Comparison of ENCODE assay signal across 27 cellular contexts in genomic region chr1:65062339-65062738, GRCh38.
DNase-seq lines count a peak whose midpoint lies in the region; ATAC-seq and TF ChIP-seq lines count a peak whose summit lies in the region.
"Had no signal": no experiment of that assay in that cellular context is flagged by ENCODE, and none has a peak within 500 bp of the region (broad histone marks: within the 10 kb centered on the region; RNA-seq: fewer than 3 reads in every experiment).

No MANE protein-coding gene starts in this region.

- peaks cover 30% of the 10 kb centered on the region for H3K4me1 Mint-ChIP-seq in activated T-helper 17 cell treated with anti-CD3 and anti-CD28 coated beads, Interleukin-2, amount 50 U/mL, for 72 hours
- peaks cover 32 to 76% (median 69%) of the 10 kb centered on the region in 4 donors for H3K4me1 Mint-ChIP-seq in naive thymus-derived CD8-positive, alpha-beta T cell

- no peak for ATAC-seq in heart right ventricle
- ATAC-seq in activated T-helper 17 cell treated with anti-CD3 and anti-CD28 coated beads, Interleukin-2, amount 50 U/mL, for 72 hours (replicated peaks): no peak
- ATAC-seq in naive thymus-derived CD8-positive, alpha-beta T cell: no peak
- ATAC-seq in HG03460 (IDR thresholded peaks at IDR 0.05; ENCODE audit: unreplicated experiment): no peak
- ATAC-seq in GM21723 (IDR thresholded peaks at IDR 0.05; ENCODE audit: unreplicated experiment): no peak
- ATAC-seq: esophagus mucosa, SK-N-SH treated with all-trans-retinoic acid at 6 μM for 48 hours had no signal

- peak overlapping the region; percentile 18 to 31 for H3K27ac ChIP-seq in right atrium auricular region
- peak overlapping the region in 2 of 10 donors; percentile 29 to 41 for H3K27ac ChIP-seq in heart right ventricle
- H3K27ac ChIP-seq: BLaER1, brain microvascular endothelial cell, hepatocyte, RWPE1, WERI-Rb-1 had no signal

- intact Hi-C loops in heart right ventricle (cut with DNase I): loop anchor here in 7 of 10 donors (5.0 to 10.0 kb wide), 7 partner anchors 82 to 622 kb away; partner anchors contain the start of genes LEPR (in 3 of the 7), LEPROT (in 3 of the 7), AK4 (in 2 of the 7) and JAK1 (in 1 of the 7)

- no peaks in the 10 kb centered on the region for H3K27me3 Mint-ChIP-seq in activated T-helper 17 cell treated with anti-CD3 and anti-CD28 coated beads, Interleukin-2, amount 50 U/mL, for 72 hours
- H3K27me3 Mint-ChIP-seq in naive thymus-derived CD8-positive, alpha-beta T cell: no peaks in the 10 kb centered on the region

- no peaks in the 10 kb centered on the region for H3K9me3 Mint-ChIP-seq in activated T-helper 17 cell treated with anti-CD3 and anti-CD28 coated beads, Interleukin-2, amount 50 U/mL, for 72 hours
- H3K9me3 Mint-ChIP-seq in naive thymus-derived CD8-positive, alpha-beta T cell: no peaks in the 10 kb centered on the region
- H3K9me3 Mint-ChIP-seq: mesothelial cell of epicardium, nephron progenitor cell had no signal

- H3K27ac Mint-ChIP-seq in activated T-helper 17 cell treated with anti-CD3 and anti-CD28 coated beads, Interleukin-2, amount 50 U/mL, for 72 hours: no peak overlapping the region
- H3K27ac Mint-ChIP-seq in naive thymus-derived CD8-positive, alpha-beta T cell: peak overlapping the region; percentile 2 to 86 (median 63)
- H3K27ac Mint-ChIP-seq: mesothelial cell of epicardium, nephron progenitor cell had no signal

- 72 to 75% methylated on average over 2 of the region's 2 CpGs for WGBS in heart right ventricle, 2 donors

- H3K36me3 Mint-ChIP-seq in activated T-helper 17 cell treated with anti-CD3 and anti-CD28 coated beads, Interleukin-2, amount 50 U/mL, for 72 hours (ENCODE audit: low read depth): peaks cover 31% of the 10 kb centered on the region
- peaks cover under 1 to 29% (median 1%) of the 10 kb centered on the region in 3 donors for H3K36me3 Mint-ChIP-seq in naive thymus-derived CD8-positive, alpha-beta T cell

- H3K9me3 ChIP-seq in right atrium auricular region (no peaks in the 10 kb centered on the region), heart right ventricle (no peaks in the 10 kb centered on the region)
- H3K9me3 ChIP-seq: adrenal gland, BLaER1, sigmoid colon, upper lobe of left lung had no signal

- H3K36me3 ChIP-seq in right atrium auricular region (peaks cover 5% of the 10 kb centered on the region), heart right ventricle (peaks cover 0 to 23% (median 10%) of the 10 kb centered on the region in 9 donors)
- H3K36me3 ChIP-seq: brain microvascular endothelial cell had no signal

- H3K4me1 ChIP-seq in right atrium auricular region (peaks cover 0 to 47% of the 10 kb centered on the region in 2 donors), heart right ventricle (peaks cover 10 to 85% (median 66%) of the 10 kb centered on the region in 9 donors)

- TF ChIP-seq CTCF in right atrium auricular region (IDR thresholded peaks at IDR 0.05): no peak
- TF ChIP-seq CTCF in heart right ventricle (IDR thresholded peaks at IDR 0.05): no peak

- H3K4me3 Mint-ChIP-seq in activated T-helper 17 cell treated with anti-CD3 and anti-CD28 coated beads, Interleukin-2, amount 50 U/mL, for 72 hours: peak overlapping the region; percentile 32
- peak overlapping the region in 4 of 10 donors; percentile 2 to 48 (median 38) for H3K4me3 Mint-ChIP-seq in naive thymus-derived CD8-positive, alpha-beta T cell
- H3K4me3 Mint-ChIP-seq: mesothelial cell of epicardium, nephron progenitor cell had no signal

- POLR2A ChIA-PET in naive thymus-derived CD8-positive, alpha-beta T cell (lab: Charles Lee): interaction anchor here (1.5 to 4.3 kb wide), 2 partner anchors 9 to 12 kb away, joined by 6 to 30 read pairs; no protein-coding TSS in a partner anchor

- H3K27me3 ChIP-seq in right atrium auricular region (no peaks in the 10 kb centered on the region), heart right ventricle (no peaks in the 10 kb centered on the region)
- H3K27me3 ChIP-seq: adrenal gland, BLaER1, brain microvascular endothelial cell, hepatocyte, sigmoid colon, upper lobe of left lung had no signal

- DNase-seq in right atrium auricular region (ENCODE audit: low spot score): no peak
- no peak for DNase-seq in heart right ventricle
- DNase-seq in naive thymus-derived CD8-positive, alpha-beta T cell: no peak
- no peak for DNase-seq in NOMO-1 treated with DMSO at 0.1 percent for 48 hours (lab: John Stamatoyannopoulos, UW; ENCODE audit: unreplicated experiment)
- no peak for DNase-seq in UCSD-AML1 (lab: John Stamatoyannopoulos, UW; ENCODE audit: unreplicated experiment)
- DNase-seq: activated CD8-positive, alpha-beta memory T cell treated with anti-CD3 and anti-CD28 coated beads, Interleukin-2, amount 50 U/mL, for 4 hours; adrenal gland; brain microvascular endothelial cell; EL; foreskin melanocyte; HCEC 1CT; NCI-H1092 treated with DMSO at 0.1 percent for 48 hours; NCI-H2029; NCI-H226; nephron progenitor cell; sigmoid colon; upper lobe of left lung; WERI-Rb-1 had no signal

- H3K4me3 ChIP-seq in right atrium auricular region (no peak overlapping the region), heart right ventricle (no peak overlapping the region)
- H3K4me3 ChIP-seq: adrenal gland, BLaER1, hepatocyte, sigmoid colon, upper lobe of left lung had no signal
